Comparison of ENCODE assay signal across 9 cellular contexts in genomic region chr19:5154129-5154798, GRCh38.
DNase-seq lines count a peak whose midpoint lies in the region; ATAC-seq and TF ChIP-seq lines count a peak whose summit lies in the region.
"Had no signal": no experiment of that assay in that cellular context is flagged by ENCODE, and none has a peak within 500 bp of the region (broad histone marks: within the 10 kb centered on the region; RNA-seq: fewer than 3 reads in every experiment).

No MANE protein-coding gene starts in this region.

- 70 to 75% methylated on average over 10 of the region's 17 CpGs for WGBS in body of pancreas, 2 donors
- 73 to 82% methylated on average over 17 of the region's 17 CpGs for WGBS in lung, 2 donors

- ATAC-seq in body of pancreas (peak; percentile 36), lung (ENCODE audit: insufficient read depth, low FRiP score) (no peak), HG03139 (IDR thresholded peaks at IDR 0.05; ENCODE audit: unreplicated experiment) (no peak)

- H3K4me3 ChIP-seq in Peyer's patch (no peak overlapping the region), body of pancreas (no peak overlapping the region), lung (no peak overlapping the region)
- H3K4me3 ChIP-seq: BLaER1 had no signal

- H3K9me3 ChIP-seq in Peyer's patch (peaks cover 0 to 10% (median 0%) of the 10 kb centered on the region in 4 donors), body of pancreas (peaks cover 0 to 4% (median 0%) of the 10 kb centered on the region in 3 donors), lung (ENCODE audit: control insufficient read depth in 2 of 2, insufficient read depth in 1 of 2, low read length in 1 of 2) (peaks cover 0 to 3% of the 10 kb centered on the region in 2 donors)

- no peak overlapping the region for H3K27ac ChIP-seq in Peyer's patch
- H3K27ac ChIP-seq in body of pancreas = no peak overlapping the region
- H3K27ac ChIP-seq in lung (ENCODE audit: low read depth in 1 of 2, low read length in 1 of 2) = no peak overlapping the region
- H3K27ac ChIP-seq: BLaER1 had no signal

- DNase-seq in DMS53 (lab: John Stamatoyannopoulos, UW) (peak; percentile 19), DMS53 treated with DMSO at 0.1 percent for 48 hours (lab: John Stamatoyannopoulos, UW; ENCODE audit: unreplicated experiment) (no peak), Peyer's patch (peak; percentile 57 to 72 (median 62)), body of pancreas (peak; percentile 38 to 62 (median 58)), lung (ENCODE audit: low spot score) (no peak), NCI-H2081 (lab: John Stamatoyannopoulos, UW) (no peak), retina (no peak)

- TF ChIP-seq POLR2A in Peyer's patch (IDR thresholded peaks at IDR 0.05) = no peak
- no peak for TF ChIP-seq POLR2A in body of pancreas (IDR thresholded peaks at IDR 0.05)

- H3K27me3 ChIP-seq in Peyer's patch (no peaks in the 10 kb centered on the region), body of pancreas (no peaks in the 10 kb centered on the region), lung (ENCODE audit: control insufficient read depth, insufficient read depth) (no peaks in the 10 kb centered on the region)
- H3K27me3 ChIP-seq: BLaER1 had no signal

- H3K36me3 ChIP-seq in Peyer's patch (peaks cover 0 to 11% (median 0%) of the 10 kb centered on the region in 3 donors), body of pancreas (replicated peaks in 1 of 2; ENCODE audit: insufficient read depth in 1 of 2, low read depth in 2 of 2) (no peaks in the 10 kb centered on the region), lung (ENCODE audit: control insufficient read depth in 2 of 2, insufficient read depth in 2 of 2, low read length in 2 of 2) (peaks cover 0 to 14% of the 10 kb centered on the region in 2 donors)

- H3K4me1 ChIP-seq in Peyer's patch (no peaks in the 10 kb centered on the region), body of pancreas (no peaks in the 10 kb centered on the region), lung (ENCODE audit: control insufficient read depth in 2 of 2, insufficient read depth in 2 of 2, low read length in 2 of 2) (peaks cover 0 to 2% of the 10 kb centered on the region in 2 donors)

- TF ChIP-seq CTCF in Peyer's patch (IDR thresholded peaks at IDR 0.05) = peak in 5 of 6 experiments; percentile 18 to 37 (median 26)
- peak; percentile 17 to 52 (median 39) for TF ChIP-seq CTCF in body of pancreas (IDR thresholded peaks at IDR 0.05)
- peak; percentile 0 for TF ChIP-seq CTCF in lung (IDR thresholded peaks at IDR 0.05; ENCODE audit: control extremely low read depth, extremely low read depth)

- intact Hi-C loops in body of pancreas (cut with DNase I) = loop anchor here (5.0 kb wide), 1 partner anchor 102 kb away; no protein-coding TSS in a partner anchor

Comparison
In these comparisons a context has a peak if more than half of its experiments do, and no peak if none do; other contexts are left out.
1. DNase-seq: peak in DMS53 (single experiment), Peyer's patch (3 of 3) and body of pancreas (4 of 4); none in DMS53 treated with DMSO at 0.1 percent for 48 hours (single experiment), lung (single experiment), NCI-H2081 (0 of 2) and retina (single experiment).
2. Peak in every context shown above with its lines, with median percentiles within 50 percentile points of each other: CTCF ChIP-seq.